In the genomic region with DNA sequence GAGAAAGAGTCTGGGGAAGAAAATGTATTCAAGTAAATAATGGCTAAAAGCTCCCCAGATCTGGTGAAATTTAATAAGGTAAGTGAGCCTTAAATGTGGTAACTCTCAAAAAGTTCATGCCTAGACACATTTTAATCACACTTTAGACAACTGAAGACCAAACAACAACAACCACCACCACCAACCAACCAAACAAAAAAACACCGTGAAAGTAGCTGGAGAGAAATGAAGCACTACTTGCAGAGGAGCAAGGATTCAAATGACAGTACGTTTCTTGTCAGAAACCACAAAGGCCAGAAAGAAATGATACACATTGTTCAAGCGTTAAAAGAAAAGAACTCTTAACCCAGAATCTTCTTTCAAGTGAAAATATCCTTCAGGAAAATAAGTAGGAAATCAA, we compare ENCODE assay signal across 19 cellular contexts.
DNase-seq lines count a peak whose midpoint lies in the region; ATAC-seq, FAIRE-seq and TF ChIP-seq lines count a peak whose summit lies in the region.
"Had no signal": no experiment of that assay in that cellular context is flagged by ENCODE, and none has a peak within 500 bp of the region (broad histone marks: within the 10 kb centered on the region; RNA-seq: fewer than 3 reads in every experiment).

No MANE protein-coding gene starts in this region.

- H3K36me3 Mint-ChIP-seq in GM23338 (ENCODE audit: low read depth) (no peaks in the 10 kb centered on the region; the same call in 2 of the 3 replicates), immature natural killer cell (no peaks in the 10 kb centered on the region)
- H3K36me3 Mint-ChIP-seq: CD4-positive, alpha-beta memory T cell had no signal

- POLR2A ChIA-PET in K562 (lab: Yijun Ruan, JAX): interaction anchor here (0.6 kb wide), 1 partner anchor 39 kb away, joined by 3 read pairs; no protein-coding TSS in a partner anchor

- no peak for TF ChIP-seq EP300 in K562 (IDR thresholded peaks at IDR 0.05; ENCODE audit: low read length)
- no peak for TF ChIP-seq EP300 in esophagus muscularis mucosa (IDR thresholded peaks at IDR 0.05)

- intact Hi-C loops in K562 (cut with micrococcal nuclease): no loop called here
- intact Hi-C loops in esophagus muscularis mucosa (cut with DNase I): no loop called here
- intact Hi-C loops in kidney (cut with DNase I): no loop called here

- H3K4me3 Mint-ChIP-seq in GM23338 (no peak overlapping the region), immature natural killer cell (peak overlapping the region in 1 of 5 donors; percentile 53)
- H3K4me3 Mint-ChIP-seq: CD4-positive, alpha-beta memory T cell had no signal

- H3K36me3 ChIP-seq in GM23338 (ENCODE audit: insufficient read depth): no peaks in the 10 kb centered on the region
- no peaks in the 10 kb centered on the region for H3K36me3 ChIP-seq in K562 (ENCODE audit: control insufficient read depth, insufficient read depth, low read length)
- no peaks in the 10 kb centered on the region for H3K36me3 ChIP-seq in esophagus muscularis mucosa
- no peaks in the 10 kb centered on the region for H3K36me3 ChIP-seq in kidney (ENCODE audit: control insufficient read depth in 1 of 2, insufficient read depth in 2 of 2, low read length in 2 of 2)

- H3K27ac ChIP-seq in GM23338 (ENCODE audit: low read depth) (no peak overlapping the region), K562 (ENCODE audit: extremely low read depth, low read depth, low read length) (no peak overlapping the region), esophagus muscularis mucosa (replicated peaks in 1 of 4) (no peak overlapping the region), kidney (ENCODE audit: low read depth in 2 of 2, low read length in 2 of 2) (no peak overlapping the region)

- H3K4me1 Mint-ChIP-seq in GM23338: peaks cover 17% of the 10 kb centered on the region
- H3K4me1 Mint-ChIP-seq in immature natural killer cell: peaks cover 16 to 21% of the 10 kb centered on the region in 2 donors
- H3K4me1 Mint-ChIP-seq: CD4-positive, alpha-beta memory T cell had no signal

- ATAC-seq in GM23338 (no peak), K562 (no peak), GM18867 (IDR thresholded peaks at IDR 0.05; ENCODE audit: unreplicated experiment) (no peak), HG03097 (IDR thresholded peaks at IDR 0.05; ENCODE audit: low FRiP score, unreplicated experiment) (no peak)

- no peak for TF ChIP-seq RAD21 in K562 (CRISPR knock-in tag; conservative IDR thresholded peaks at IDR 0.05 in 1 of 2, IDR thresholded peaks at IDR 0.05 in 1 of 2)

- in situ Hi-C loops in K562 (cut with MboI): no loop called here

- peaks cover 2% of the 10 kb centered on the region for H3K27me3 Mint-ChIP-seq in GM23338 (ENCODE audit: insufficient read depth, low read depth, poor library complexity)
- peaks cover 0 to 8% (median 2%) of the 10 kb centered on the region in 3 donors for H3K27me3 Mint-ChIP-seq in immature natural killer cell (ENCODE audit: low read depth in 3 of 3)

- no peaks in the 10 kb centered on the region for H3K9me1 ChIP-seq in K562 (ENCODE audit: control insufficient read depth, insufficient read depth, low read length)

- DNase-seq in GM23338 (ENCODE audit: low spot score) (no peak), K562 (ENCODE audit: extremely low read depth in 1 of 4, low spot score in 3 of 4) (no peak), immature natural killer cell (peak; percentile 65 to 74 (median 66)), esophagus muscularis mucosa (ENCODE audit: extremely low spot score) (no peak), kidney (no peak)
- DNase-seq: 8988T; C1 segment of cervical spinal cord; Calu3; CD4-positive, alpha-beta memory T cell; COR-L47; DMS53; DMS79 treated with DMSO at 0.1 percent for 48 hours; GF-D8; GOT3; H7; HCEC 1CT had no signal

- H3K27me3 ChIP-seq in GM23338 (ENCODE audit: insufficient read depth) (no peaks in the 10 kb centered on the region), K562 (ENCODE audit: control insufficient read depth in 2 of 2, insufficient read depth in 2 of 2, low read length in 2 of 2) (no peaks in the 10 kb centered on the region), esophagus muscularis mucosa (no peaks in the 10 kb centered on the region)

- WGBS in K562 (ENCODE audit: insufficient coverage, low coverage, missing lambda C conversion rate): 9% methylated on average over 3 of the region's 3 CpGs
- WGBS in esophagus muscularis mucosa: 84% methylated on average over 3 of the region's 3 CpGs

- H3K27ac Mint-ChIP-seq in GM23338: peak overlapping the region; percentile 3
- peak overlapping the region in 5 of 6 donors; percentile 4 to 69 (median 51) for H3K27ac Mint-ChIP-seq in immature natural killer cell
- H3K27ac Mint-ChIP-seq: CD4-positive, alpha-beta memory T cell had no signal

- H3K4me2 ChIP-seq in GM23338 (no peak overlapping the region), K562 (ENCODE audit: insufficient read depth, low read length) (no peak overlapping the region)

- no peaks in the 10 kb centered on the region; the same call in 2 of the 3 replicates for H3K9me3 Mint-ChIP-seq in GM23338
- H3K9me3 Mint-ChIP-seq in immature natural killer cell: peaks cover 0 to 10% (median 3%) of the 10 kb centered on the region in 6 donors

- H3K4me1 ChIP-seq in GM23338 (ENCODE audit: insufficient read depth) (peaks cover 7% of the 10 kb centered on the region; the same call in 1 of the 2 replicates), K562 (replicated peaks in 1 of 2; ENCODE audit: control insufficient read depth in 2 of 2, insufficient read depth in 2 of 2, low read length in 2 of 2) (no peaks in the 10 kb centered on the region), esophagus muscularis mucosa (no peaks in the 10 kb centered on the region), kidney (ENCODE audit: control insufficient read depth in 1 of 2, insufficient read depth in 1 of 2, low read depth in 1 of 2, low read length in 2 of 2) (no peaks in the 10 kb centered on the region)

- TF ChIP-seq POLR2A in K562 (conservative IDR thresholded peaks at IDR 0.05) (no peak), esophagus muscularis mucosa (IDR thresholded peaks at IDR 0.05; ENCODE audit: low read depth) (no peak)

- no peaks in the 10 kb centered on the region for H3F3A ChIP-seq in GM23338 (replicated peaks; ENCODE audit: low read depth)

- H3K9me3 ChIP-seq in K562 (replicated peaks; ENCODE audit: control insufficient read depth, insufficient read depth, low read depth, low read length): no peaks in the 10 kb centered on the region
- no peaks in the 10 kb centered on the region for H3K9me3 ChIP-seq in esophagus muscularis mucosa
- H3K9me3 ChIP-seq in kidney (ENCODE audit: control insufficient read depth in 1 of 2, low read length in 2 of 2): no peaks in the 10 kb centered on the region

- H2AFZ ChIP-seq in GM23338 (no peak overlapping the region; the same call in 1 of the 2 replicates), K562 (ENCODE audit: low read depth, low read length) (0 out of 2 replicates have a peak overlapping the region, but pooled peaks have one; percentile 18)

- H3K4me3 ChIP-seq in GM23338 (no peak overlapping the region), K562 (no peak overlapping the region), esophagus muscularis mucosa (no peak overlapping the region), kidney (ENCODE audit: low read length in 2 of 2) (no peak overlapping the region)

- H4K20me1 ChIP-seq in GM23338 (replicated peaks; ENCODE audit: insufficient read depth) (no peaks in the 10 kb centered on the region), K562 (replicated peaks; ENCODE audit: control insufficient read depth, insufficient read depth, low read length) (no peaks in the 10 kb centered on the region)

- CTCF ChIA-PET in K562 (lab: Yijun Ruan, JAX; ENCODE audit: low intra/inter-chr PET ratio): no interaction called here

- no peak for TF ChIP-seq CTCF in GM23338 (conservative IDR thresholded peaks at IDR 0.05; ENCODE audit: low read depth in 2 of 2)
- TF ChIP-seq CTCF in K562 (IDR thresholded peaks at IDR 0.05 in 2 of 3, conservative IDR thresholded peaks at IDR 0.05 in 1 of 3; ENCODE audit: insufficient read depth in 2 of 3, low read depth in 1 of 3, low read length in 3 of 3): no peak
- no peak for TF ChIP-seq CTCF in esophagus muscularis mucosa (IDR thresholded peaks at IDR 0.05)
- TF ChIP-seq CTCF in kidney (IDR thresholded peaks at IDR 0.05; ENCODE audit: borderline replicate concordance, extremely low read depth, insufficient read depth): no peak

- H3K79me2 ChIP-seq in GM23338 (replicated peaks; ENCODE audit: insufficient read depth): no peaks in the 10 kb centered on the region
- no peaks in the 10 kb centered on the region for H3K79me2 ChIP-seq in K562 (ENCODE audit: control insufficient read depth, insufficient read depth, low read length)

- BruUV-seq in K562 (replicated peaks; lab: Mats Ljungman, UMichigan): no TSS peak

- no peaks in the 10 kb centered on the region for H3K9me2 ChIP-seq in GM23338 (ENCODE audit: insufficient read depth)

- FAIRE-seq in K562 (lab: Jason Lieb, UNC) (no peak), kidney (lab: Jason Lieb, UNC) (no peak)
- FAIRE-seq: GM12892 had no signal

- H3K9ac ChIP-seq in K562 (ENCODE audit: insufficient read depth in 1 of 2, low read depth in 2 of 2, low read length in 2 of 2): no peak overlapping the region
- no peak overlapping the region for H3K9ac ChIP-seq in kidney (ENCODE audit: low read length in 2 of 2)

TF ChIP-seq in GM23338, 12 proteins besides CTCF, POLR2A, EP300 and RAD21 (continues in another document):
- TF ChIP-seq, protein P1, sequence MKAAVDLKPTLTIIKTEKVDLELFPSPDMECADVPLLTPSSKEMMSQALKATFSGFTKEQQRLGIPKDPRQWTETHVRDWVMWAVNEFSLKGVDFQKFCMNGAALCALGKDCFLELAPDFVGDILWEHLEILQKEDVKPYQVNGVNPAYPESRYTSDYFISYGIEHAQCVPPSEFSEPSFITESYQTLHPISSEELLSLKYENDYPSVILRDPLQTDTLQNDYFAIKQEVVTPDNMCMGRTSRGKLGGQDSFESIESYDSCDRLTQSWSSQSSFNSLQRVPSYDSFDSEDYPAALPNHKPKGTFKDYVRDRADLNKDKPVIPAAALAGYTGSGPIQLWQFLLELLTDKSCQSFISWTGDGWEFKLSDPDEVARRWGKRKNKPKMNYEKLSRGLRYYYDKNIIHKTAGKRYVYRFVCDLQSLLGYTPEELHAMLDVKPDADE (IDR thresholded peaks at IDR 0.05): no peak
- no peak for TF ChIP-seq STAT1 (IDR thresholded peaks at IDR 0.05; ENCODE audit: unreplicated experiment)

TF ChIP-seq in K562, 482 proteins besides CTCF, POLR2A, EP300 and RAD21 (continues in another document):
- TF ChIP-seq NFATC3 (IDR thresholded peaks at IDR 0.05) (no peak), RNF2 (IDR thresholded peaks at IDR 0.05) (no peak), ZEB2 (IDR thresholded peaks at IDR 0.05) (no peak), MTA3 (IDR thresholded peaks at IDR 0.05; ENCODE audit: borderline replicate concordance) (no peak), ZNF668 (CRISPR knock-in tag; IDR thresholded peaks at IDR 0.05) (no peak), ZNF134 (CRISPR knock-in tag; conservative IDR thresholded peaks at IDR 0.05) (no peak), RBM14 (IDR thresholded peaks at IDR 0.05; ENCODE audit: borderline replicate concordance, insufficient read depth, low read depth, low read length) (no peak), FOXJ2 (tag; IDR thresholded peaks at IDR 0.05) (no peak)

Comparison
In these comparisons a context has a peak if more than half of its experiments do, and no peak if none do; other contexts are left out.
1. DNase-seq: peak in immature natural killer cell (3 of 3); none in GM23338 (single experiment), K562 (0 of 4), esophagus muscularis mucosa (single experiment) and kidney (single experiment).